Comparison of ENCODE assay signal across 8 cellular contexts in genomic region chr6:144007779-144008500, GRCh38. TPM values are rescaled to one million over a fixed set of nuclear protein-coding genes. Genes with fewer than 3 reads are reported as not detected.
DNase-seq lines count a peak whose midpoint lies in the region; ATAC-seq, FAIRE-seq and TF ChIP-seq lines count a peak whose summit lies in the region.

A gene with protein sequence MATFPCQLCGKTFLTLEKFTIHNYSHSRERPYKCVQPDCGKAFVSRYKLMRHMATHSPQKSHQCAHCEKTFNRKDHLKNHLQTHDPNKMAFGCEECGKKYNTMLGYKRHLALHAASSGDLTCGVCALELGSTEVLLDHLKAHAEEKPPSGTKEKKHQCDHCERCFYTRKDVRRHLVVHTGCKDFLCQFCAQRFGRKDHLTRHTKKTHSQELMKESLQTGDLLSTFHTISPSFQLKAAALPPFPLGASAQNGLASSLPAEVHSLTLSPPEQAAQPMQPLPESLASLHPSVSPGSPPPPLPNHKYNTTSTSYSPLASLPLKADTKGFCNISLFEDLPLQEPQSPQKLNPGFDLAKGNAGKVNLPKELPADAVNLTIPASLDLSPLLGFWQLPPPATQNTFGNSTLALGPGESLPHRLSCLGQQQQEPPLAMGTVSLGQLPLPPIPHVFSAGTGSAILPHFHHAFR (minus strand): TSS chr6:144008259. CDS start chr6:143948136, 60,123 bp downstream.

- in situ Hi-C loops in KBM-7 (cut with MboI; ENCODE audit: low pct_unique_long_range_greater_than_20kb, low sequenced_read_pairs), result no loop called here

- peak; percentile 16 to 50 for DNase-seq in A549 (ENCODE audit: low read depth in 1 of 2, low spot score in 1 of 2)
- peak; percentile 84 to 87 for DNase-seq in SJCRH30
- peak; percentile 37 for DNase-seq in cerebellar cortex (ENCODE audit: low spot score)
- DNase-seq in kidney, result peak; percentile 91
- DNase-seq in stimulated activated CD4-positive, alpha-beta T cell treated with anti-CD3 and anti-CD28 coated beads, Interleukin-1b, Interleukin-23, amount 100 ng/mL, for 4 hours (ENCODE audit: low read depth in 2 of 2), result peak; percentile 1 to 14
- DNase-seq in KBM-7, result no peak

- H3K4me2 ChIP-seq in A549, result peak within 1 kb of the TSS; percentile 75

- peak within 1 kb of the TSS; percentile 58 for H3K4me3 ChIP-seq in A549
- peak within 1 kb of the TSS; percentile 78 for H3K4me3 ChIP-seq in SJCRH30
- peak within 1 kb of the TSS; percentile 50 to 60 for H3K4me3 ChIP-seq in kidney (ENCODE audit: low read length in 2 of 2)

- no peak for TF ChIP-seq EP300 in A549 (IDR thresholded peaks at IDR 0.05)

- TF ChIP-seq RAD21 in A549 (conservative IDR thresholded peaks at IDR 0.05 in 1 of 2, IDR thresholded peaks at IDR 0.05 in 1 of 2), result no peak

- H3K27ac ChIP-seq in A549, result peak within 1 kb of the TSS; percentile 46 to 89; a peak in 5 of 6 replicates
- peak within 1 kb of the TSS; percentile 67 for H3K27ac ChIP-seq in SJCRH30
- peak within 1 kb of the TSS; percentile 29 to 53 for H3K27ac ChIP-seq in kidney (ENCODE audit: low read depth in 2 of 2, low read length in 2 of 2)

- CTCF ChIA-PET in A549 (lab: Yijun Ruan, JAX), result interaction anchor here (1.0 to 1.5 kb wide), 2 partner anchors 99 to 433 kb away, joined by 3 to 5 read pairs; no protein-coding TSS in a partner anchor

- TF ChIP-seq CTCF in A549 (IDR thresholded peaks at IDR 0.05) (no peak), kidney (IDR thresholded peaks at IDR 0.05; ENCODE audit: borderline replicate concordance, extremely low read depth, insufficient read depth) (no peak)

- H3K27me3 ChIP-seq in SJCRH30, result no peaks in the 10 kb centered on the region

- H3K9ac ChIP-seq in kidney (ENCODE audit: low read length in 2 of 2), result peak within 1 kb of the TSS; percentile 41 to 65

- intact Hi-C loops in kidney (cut with DNase I), result no loop called here

- H3K36me3 ChIP-seq in SJCRH30, result peaks cover 17% of the 10 kb centered on the region
- no peaks in the 10 kb centered on the region for H3K36me3 ChIP-seq in kidney (ENCODE audit: control insufficient read depth in 1 of 2, insufficient read depth in 2 of 2, low read length in 2 of 2)

- H3K9me3 ChIP-seq in A549, result no peaks in the 10 kb centered on the region
- H3K9me3 ChIP-seq in SJCRH30 (replicated peaks), result peaks cover 6% of the 10 kb centered on the region; the same call in 1 of the 2 replicates
- H3K9me3 ChIP-seq in kidney (ENCODE audit: control insufficient read depth in 1 of 2, low read length in 2 of 2), result no peaks in the 10 kb centered on the region

- TF ChIP-seq POLR2A in A549 (IDR thresholded peaks at IDR 0.05; ENCODE audit: low read length) (peak; percentile 46), GM18505 (IDR thresholded peaks at IDR 0.05; ENCODE audit: borderline replicate concordance, extremely low read depth, insufficient read depth, insufficient read length) (peak; percentile 29)

- ATAC-seq in A549 (peak; percentile 87 to 93), GM18505 (IDR thresholded peaks at IDR 0.05; ENCODE audit: unreplicated experiment) (no peak), HG03097 (IDR thresholded peaks at IDR 0.05; ENCODE audit: low FRiP score, unreplicated experiment) (peak; percentile 73)

- H3K4me1 ChIP-seq in A549 (no peaks in the 10 kb centered on the region), SJCRH30 (0 out of 2 replicates have a peak, but pooled peaks cover 3% of the 10 kb centered on the region), kidney (ENCODE audit: control insufficient read depth in 1 of 2, insufficient read depth in 1 of 2, low read depth in 1 of 2, low read length in 2 of 2) (peaks cover 0 to 4% of the 10 kb centered on the region in 2 donors)

- WGBS in A549 (ENCODE audit: missing lambda C conversion rate), result 80% methylated on average over 46 of the region's 98 CpGs

- no peak for FAIRE-seq in A549 (lab: Jason Lieb, UNC)
- no peak for FAIRE-seq in kidney (lab: Jason Lieb, UNC)

- POLR2A ChIA-PET in A549 (lab: Yijun Ruan, JAX), result no interaction called here

TF ChIP-seq in A549, 52 proteins besides CTCF, POLR2A, EP300 and RAD21:
- TF ChIP-seq RARB (CRISPR knock-in tag; IDR thresholded peaks at IDR 0.05) (no peak), POLR2AphosphoS2 (conservative IDR thresholded peaks at IDR 0.05; ENCODE audit: low read length) (no peak), E2F6 (IDR thresholded peaks at IDR 0.05; ENCODE audit: borderline replicate concordance, low read depth) (peak; percentile 24; the same call in 1 of the 2 replicates), MYC (IDR thresholded peaks at IDR 0.05; ENCODE audit: borderline replicate concordance, low read length) (no peak), ZSCAN20 (CRISPR knock-in tag; IDR thresholded peaks at IDR 0.05) (no peak), ESRRA (IDR thresholded peaks at IDR 0.05; ENCODE audit: borderline replicate concordance, low read length) (no peak), MAZ (IDR thresholded peaks at IDR 0.05; ENCODE audit: borderline replicate concordance, low read depth, low read length) (no peak), EHMT2 (IDR thresholded peaks at IDR 0.05; ENCODE audit: low read depth) (no peak), JUN (IDR thresholded peaks at IDR 0.05) (no peak), CHD2 (IDR thresholded peaks at IDR 0.05; ENCODE audit: low read length, partially characterized antibody) (no peak), SREBF2 (IDR thresholded peaks at IDR 0.05) (no peak), NR3C1 (IDR thresholded peaks at IDR 0.05) (no peak), REST (IDR thresholded peaks at IDR 0.05) (no peak)
- TF ChIP-seq, protein P1, sequence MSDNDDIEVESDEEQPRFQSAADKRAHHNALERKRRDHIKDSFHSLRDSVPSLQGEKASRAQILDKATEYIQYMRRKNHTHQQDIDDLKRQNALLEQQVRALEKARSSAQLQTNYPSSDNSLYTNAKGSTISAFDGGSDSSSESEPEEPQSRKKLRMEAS (IDR thresholded peaks at IDR 0.05), result peak; percentile 29

RNA-seq across cellular contexts. Expression of the gene that starts here (rescaled TPM):
- polyA plus RNA-seq in A549 (2011; rRNA removed) (8.2 and 10.3 TPM in 2 replicates), A549 (2017; fragmentation: RNase III; extraction: RNeasy Plus Mini Kit Qiagen cat#74134 plus additional on column Dnase treatment) (4.7 to 6.6 TPM (median 5.0 TPM) in 3 replicates), kidney (ENCODE audit: insufficient read depth, low read depth, low replicate concordance) (7.1 TPM)
- polyA plus RNA-seq in A549 (2012; cell fraction: cytosol; rRNA removed), result 7.6 and 9.5 TPM in 2 replicates
- 21.3 and 22.0 TPM in 2 replicates for polyA plus RNA-seq in A549 (2012; cell fraction: nucleus; rRNA removed)
- 7.4 and 9.4 TPM in 2 replicates for polyA minus RNA-seq in A549 (2011; rRNA and poly(A)+ RNA removed)
- 66.5 and 77.2 TPM in 2 replicates for total RNA-seq in SJCRH30 (2014; rRNA removed; shearing (Covaris generic))
- total RNA-seq in kidney, result 23.6 TPM
